ENCODE assay signal across 13 cellular contexts in the genomic region with DNA sequence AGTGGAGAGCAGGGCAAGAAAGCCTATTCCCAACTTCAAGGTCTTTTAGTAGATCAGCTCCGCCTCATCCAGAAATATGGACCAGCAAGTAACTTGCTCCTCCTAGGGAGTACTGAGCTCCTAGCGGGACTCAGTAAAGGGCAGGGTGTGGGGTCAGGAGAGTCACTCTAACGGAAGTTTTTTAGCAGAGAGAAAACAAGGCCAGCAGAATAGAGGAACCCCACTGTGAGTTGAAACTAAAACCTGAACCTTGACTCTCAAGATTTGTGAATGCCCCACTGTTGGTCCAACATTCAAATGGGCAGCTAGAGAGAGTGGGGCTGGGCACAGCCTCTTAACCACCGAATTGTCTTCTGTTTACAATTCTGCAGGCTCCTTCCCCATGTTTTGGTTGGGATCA.
DNase-seq lines count a peak whose midpoint lies in the region; ATAC-seq and TF ChIP-seq lines count a peak whose summit lies in the region.
"Had no signal": no experiment of that assay in that cellular context is flagged by ENCODE, and none has a peak within 500 bp of the region (broad histone marks: within the 10 kb centered on the region; RNA-seq: fewer than 3 reads in every experiment).

No MANE protein-coding gene starts in this region.

- H3K4me2 ChIP-seq in BLaER1 (peak overlapping the region; percentile 85), PC-9 (no peak overlapping the region)

- peak; percentile 44 for ATAC-seq in GM18909 (IDR thresholded peaks at IDR 0.05; ENCODE audit: poor library complexity, unreplicated experiment)
- peak; percentile 35 for ATAC-seq in HG02759 (IDR thresholded peaks at IDR 0.05; ENCODE audit: unreplicated experiment)

- peak overlapping the region; percentile 31 to 91 (median 62) for H3K4me3 Mint-ChIP-seq in IgD-negative memory B cell
- H3K4me3 Mint-ChIP-seq: T-helper 1 cell treated with Interleukin-12 subunit alpha and Interleukin-12 subunit beta and Interleukin-4 antibody, amounts not matched to agents 30 μg/mL and 1 μg/mL, for 36 hours had no signal

- H3K36me3 Mint-ChIP-seq in IgD-negative memory B cell, result peaks cover 12% of the 10 kb centered on the region

- peaks cover 24 to 30% (median 25%) of the 10 kb centered on the region in 3 donors for H3K4me1 Mint-ChIP-seq in IgD-negative memory B cell

- no TSS peak for BruUV-seq in PC-9 (replicated peaks; lab: Mats Ljungman, UMichigan)

- H3K36me3 ChIP-seq in BLaER1 (no peaks in the 10 kb centered on the region), PC-9 (ENCODE audit: low read depth) (no peaks in the 10 kb centered on the region)
- H3K36me3 ChIP-seq: left ventricle myocardium inferior, uterus had no signal

- CTCF ChIA-PET in PC-9 (lab: Charles Lee), result interaction anchor here (0.6 kb wide), 1 partner anchor 121 kb away, joined by 5 read pairs; no protein-coding TSS in a partner anchor

- no peaks in the 10 kb centered on the region for H3K79me2 ChIP-seq in PC-9 (ENCODE audit: low read depth)

- DNase-seq in GM19240 (ENCODE audit: insufficient read length, low spot score) (no peak), NK-92 (lab: John Stamatoyannopoulos, UW; ENCODE audit: unreplicated experiment) (no peak), HuH-7.5 (ENCODE audit: low spot score) (no peak), PC-9 (no peak)
- DNase-seq: ACHN, left ventricle myocardium inferior, NCI-H774, uterus had no signal

- H4K20me1 ChIP-seq in BLaER1 (no peaks in the 10 kb centered on the region), PC-9 (ENCODE audit: insufficient read depth) (no peaks in the 10 kb centered on the region)

- no peaks in the 10 kb centered on the region for H3F3A ChIP-seq in PC-9 (ENCODE audit: insufficient read depth, low read depth)

- no peak overlapping the region for H3K9ac ChIP-seq in BLaER1

- no peak overlapping the region for H2AFZ ChIP-seq in PC-9

- TF ChIP-seq CTCF in PC-9 (conservative IDR thresholded peaks at IDR 0.05), result no peak

- H3K9me3 Mint-ChIP-seq in IgD-negative memory B cell, result no peaks in the 10 kb centered on the region
- H3K9me3 Mint-ChIP-seq: T-helper 1 cell treated with Interleukin-12 subunit alpha and Interleukin-12 subunit beta and Interleukin-4 antibody, amounts not matched to agents 30 μg/mL and 1 μg/mL, for 36 hours had no signal

- H3K9me2 ChIP-seq in PC-9 (ENCODE audit: insufficient read depth), result no peaks in the 10 kb centered on the region

- H3K9me3 ChIP-seq in BLaER1 (0 out of 2 replicates have a peak, but pooled peaks cover 5% of the 10 kb centered on the region), PC-9 (ENCODE audit: insufficient read depth, low read depth) (no peaks in the 10 kb centered on the region)
- H3K9me3 ChIP-seq: left ventricle myocardium inferior, uterus had no signal

- H3K27me3 ChIP-seq in BLaER1 (no peaks in the 10 kb centered on the region), PC-9 (ENCODE audit: insufficient read depth, low read depth) (no peaks in the 10 kb centered on the region)
- H3K27me3 ChIP-seq: uterus had no signal

- H3K4me3 ChIP-seq in BLaER1, result no peak overlapping the region
- H3K4me3 ChIP-seq in PC-9, result no peak overlapping the region
- H3K4me3 ChIP-seq: left ventricle myocardium inferior, uterus had no signal

- POLR2A ChIA-PET in PC-9 (lab: Charles Lee; ENCODE audit: unreplicated experiment), result no interaction called here

- H3K4me1 ChIP-seq in BLaER1 (peaks cover 39% of the 10 kb centered on the region), PC-9 (replicated peaks; ENCODE audit: insufficient read depth) (no peaks in the 10 kb centered on the region)
- H3K4me1 ChIP-seq: uterus had no signal

- H3K27me3 Mint-ChIP-seq in IgD-negative memory B cell, result no peaks in the 10 kb centered on the region

- intact Hi-C loops in PC-9 (cut with micrococcal nuclease; ENCODE audit: unreplicated experiment), result no loop called here

- H3K27ac ChIP-seq in BLaER1 (peak overlapping the region; percentile 80), PC-9 (no peak overlapping the region)
- H3K27ac ChIP-seq: left ventricle myocardium inferior, uterus had no signal

- peak overlapping the region; percentile 79 to 93 (median 91) for H3K27ac Mint-ChIP-seq in IgD-negative memory B cell
- H3K27ac Mint-ChIP-seq: T-helper 1 cell treated with Interleukin-12 subunit alpha and Interleukin-12 subunit beta and Interleukin-4 antibody, amounts not matched to agents 30 μg/mL and 1 μg/mL, for 36 hours had no signal
